ENCODE assay signal across 8 cellular contexts in genomic region chr3:46998121-46998851, GRCh38. TPM values are rescaled to one million over a fixed set of nuclear protein-coding genes. Genes with fewer than 3 reads are reported as not detected.
A peak's percentile ranks its signal among the peaks of the same experiment; 100 is the strongest.
DNase-seq lines count a peak whose midpoint lies in the region; ATAC-seq and TF ChIP-seq lines count a peak whose summit lies in the region.

No MANE protein-coding gene starts in this region.

- no peak overlapping the region for H3K4me3 ChIP-seq in gastroesophageal sphincter

- H3K4me1 ChIP-seq in gastroesophageal sphincter, result peaks cover 0 to 8% (median 0%) of the 10 kb centered on the region in 3 donors

- peaks cover 52% of the 10 kb centered on the region for H3K36me3 Mint-ChIP-seq in activated T-helper 2 cell treated with anti-CD3 and anti-CD28 coated beads, Interferon-gamma antibody, Interleukin-2, Interleukin-4, amounts not matched to agents 10 μg/mL and 5 μg/mL and 100 μg/mL, durations not matched to agents 14 hours and 24 hours and 36 hours (ENCODE audit: low read depth)

- TF ChIP-seq EP300 in gastroesophageal sphincter (IDR thresholded peaks at IDR 0.05), result no peak

- no peaks in the 10 kb centered on the region for H3K27me3 ChIP-seq in gastroesophageal sphincter

- peaks cover 6% of the 10 kb centered on the region for H3K4me1 Mint-ChIP-seq in activated T-helper 2 cell treated with anti-CD3 and anti-CD28 coated beads, Interferon-gamma antibody, Interleukin-2, Interleukin-4, amounts not matched to agents 10 μg/mL and 5 μg/mL and 100 μg/mL, durations not matched to agents 14 hours and 24 hours and 36 hours (ENCODE audit: low read depth)

- TF ChIP-seq CTCF in gastroesophageal sphincter (IDR thresholded peaks at IDR 0.05), result peak in 3 of 4 experiments; percentile 80 to 92 (median 89)

- no peak overlapping the region for H3K4me3 Mint-ChIP-seq in activated T-helper 2 cell treated with anti-CD3 and anti-CD28 coated beads, Interferon-gamma antibody, Interleukin-2, Interleukin-4, amounts not matched to agents 10 μg/mL and 5 μg/mL and 100 μg/mL, durations not matched to agents 14 hours and 24 hours and 36 hours (ENCODE audit: low read depth)

- DNase-seq in DMS153 (lab: John Stamatoyannopoulos, UW) (peak; percentile 13), DMS153 treated with DMSO at 0.1 percent for 48 hours (lab: John Stamatoyannopoulos, UW; ENCODE audit: unreplicated experiment) (no peak), OCI-M1 (lab: John Stamatoyannopoulos, UW) (peak; percentile 58), retina (peak; percentile 65)
- DNase-seq in activated T-helper 2 cell treated with anti-CD3 and anti-CD28 coated beads, Interferon-gamma antibody, Interleukin-2, Interleukin-4, amounts not matched to agents 10 μg/mL and 5 μg/mL and 100 μg/mL, durations not matched to agents 14 hours and 24 hours and 36 hours (ENCODE audit: low spot score), result peak; percentile 55

- TF ChIP-seq POLR2A in gastroesophageal sphincter (IDR thresholded peaks at IDR 0.05), result no peak

- peak; percentile 59 for ATAC-seq in gastroesophageal sphincter
- no peak for ATAC-seq in HG03196 (IDR thresholded peaks at IDR 0.05; ENCODE audit: unreplicated experiment)
- ATAC-seq in GM18858 (IDR thresholded peaks at IDR 0.05; ENCODE audit: unreplicated experiment), result no peak

- no peak overlapping the region for H3K27ac ChIP-seq in gastroesophageal sphincter

- peak overlapping the region; percentile 9 for H3K27ac Mint-ChIP-seq in activated T-helper 2 cell treated with anti-CD3 and anti-CD28 coated beads, Interferon-gamma antibody, Interleukin-2, Interleukin-4, amounts not matched to agents 10 μg/mL and 5 μg/mL and 100 μg/mL, durations not matched to agents 14 hours and 24 hours and 36 hours

- no peaks in the 10 kb centered on the region for H3K9me3 Mint-ChIP-seq in activated T-helper 2 cell treated with anti-CD3 and anti-CD28 coated beads, Interferon-gamma antibody, Interleukin-2, Interleukin-4, amounts not matched to agents 10 μg/mL and 5 μg/mL and 100 μg/mL, durations not matched to agents 14 hours and 24 hours and 36 hours

- H3K27me3 Mint-ChIP-seq in activated T-helper 2 cell treated with anti-CD3 and anti-CD28 coated beads, Interferon-gamma antibody, Interleukin-2, Interleukin-4, amounts not matched to agents 10 μg/mL and 5 μg/mL and 100 μg/mL, durations not matched to agents 14 hours and 24 hours and 36 hours (ENCODE audit: low read depth), result no peaks in the 10 kb centered on the region

- WGBS in gastroesophageal sphincter (ENCODE audit: low coverage in 1 of 2), 2 donors, result 35% methylated on average over 10 of the region's 27 CpGs; no CpG with 5 or more reads in 1 of the 2 donors

- peaks cover 0 to 91% of the 10 kb centered on the region in 2 donors for H3K36me3 ChIP-seq in gastroesophageal sphincter

- intact Hi-C loops in activated T-helper 2 cell treated with anti-CD3 and anti-CD28 coated beads, Interferon-gamma antibody, Interleukin-2, Interleukin-4, amounts not matched to agents 10 μg/mL and 5 μg/mL and 100 μg/mL, durations not matched to agents 14 hours and 24 hours and 36 hours (cut with micrococcal nuclease), result loop anchor here (1.0 kb wide), 1 partner anchor 75 kb away; no protein-coding TSS in a partner anchor

- H3K9me3 ChIP-seq in gastroesophageal sphincter, result no peaks in the 10 kb centered on the region

RNA-seq across cellular contexts. Expression of gene NBEAL2, which starts 18.8 kb away (rescaled TPM):
- 120 and 129 TPM in 2 replicates for total RNA-seq in activated T-helper 2 cell treated with anti-CD3 and anti-CD28 coated beads, Interferon-gamma antibody, Interleukin-2, Interleukin-4, amounts not matched to agents 10 μg/mL and 5 μg/mL and 100 μg/mL, durations not matched to agents 14 hours and 24 hours and 36 hours
- total RNA-seq in gastroesophageal sphincter, result 10 to 100 TPM; 12.3 to 23.2 (median 20.4) TPM

RNA-seq across cellular contexts. Expression of gene CCDC12, which starts 21.7 kb away (rescaled TPM):
- 65.3 and 69.2 TPM in 2 replicates for total RNA-seq in activated T-helper 2 cell treated with anti-CD3 and anti-CD28 coated beads, Interferon-gamma antibody, Interleukin-2, Interleukin-4, amounts not matched to agents 10 μg/mL and 5 μg/mL and 100 μg/mL, durations not matched to agents 14 hours and 24 hours and 36 hours
- 10 to 100 TPM; 14.3 to 52.2 (median 42.0) TPM for total RNA-seq in gastroesophageal sphincter
